Comparison of ENCODE assay signal across 13 cellular contexts in genomic region chr12:124881123-124881522, GRCh38. TPM values are rescaled to one million over a fixed set of nuclear protein-coding genes. Genes with fewer than 3 reads are reported as not detected.
DNase-seq lines count a peak whose midpoint lies in the region; ATAC-seq and TF ChIP-seq lines count a peak whose summit lies in the region.
"Had no signal": no experiment of that assay in that cellular context is flagged by ENCODE, and none has a peak within 500 bp of the region (broad histone marks: within the 10 kb centered on the region; RNA-seq: fewer than 3 reads in every experiment).

No MANE protein-coding gene starts in this region.

- peaks cover 0 to 2% (median 0%) of the 10 kb centered on the region in 7 donors for H3K9me3 Mint-ChIP-seq in CD14-positive monocyte
- H3K9me3 Mint-ChIP-seq in activated naive CD8-positive, alpha-beta T cell treated with anti-CD3 and anti-CD28 coated beads, Interleukin-2, amount 10 ng/mL, durations not matched to agents 7 days and 5 days: no peaks in the 10 kb centered on the region
- no peaks in the 10 kb centered on the region for H3K9me3 Mint-ChIP-seq in mesothelial cell of epicardium

- peak overlapping the region; percentile 65 for H3K27ac ChIP-seq in HL-60 (replicated peaks)
- H3K27ac ChIP-seq: prostate gland, testis had no signal

- peak overlapping the region; percentile 65 to 86 for H3K4me3 Mint-ChIP-seq in CD14-positive monocyte
- H3K4me3 Mint-ChIP-seq in activated naive CD8-positive, alpha-beta T cell treated with anti-CD3 and anti-CD28 coated beads, Interleukin-2, amount 10 ng/mL, durations not matched to agents 7 days and 5 days: peak overlapping the region; percentile 44
- H3K4me3 Mint-ChIP-seq in mesothelial cell of epicardium: no peak overlapping the region

- H3K36me3 Mint-ChIP-seq in CD14-positive monocyte (no peaks in the 10 kb centered on the region), mesothelial cell of epicardium (no peaks in the 10 kb centered on the region)
- no peaks in the 10 kb centered on the region for H3K36me3 Mint-ChIP-seq in activated naive CD8-positive, alpha-beta T cell treated with anti-CD3 and anti-CD28 coated beads, Interleukin-2, amount 10 ng/mL, durations not matched to agents 7 days and 5 days

- POLR2A ChIA-PET in activated naive CD8-positive, alpha-beta T cell treated with anti-CD3 and anti-CD28 coated beads, Interleukin-2, amount 10 ng/mL, durations not matched to agents 7 days and 5 days (lab: Charles Lee): interaction anchor here (1.7 kb wide), 1 partner anchor 33 kb away, joined by 4 read pairs; the partner anchor contains the start of gene UBC

- TF ChIP-seq CTCF in CD14-positive monocyte (IDR thresholded peaks at IDR 0.05) (no peak), HL-60 (IDR thresholded peaks at IDR 0.05; ENCODE audit: insufficient read depth, low read length) (no peak), mesothelial cell of epicardium (IDR thresholded peaks at IDR 0.05; ENCODE audit: unreplicated experiment) (no peak)

- peaks cover 0 to 8% (median 3%) of the 10 kb centered on the region in 3 donors for H3K27me3 Mint-ChIP-seq in CD14-positive monocyte (ENCODE audit: low read depth in 3 of 3)
- H3K27me3 Mint-ChIP-seq in activated naive CD8-positive, alpha-beta T cell treated with anti-CD3 and anti-CD28 coated beads, Interleukin-2, amount 10 ng/mL, durations not matched to agents 7 days and 5 days: no peaks in the 10 kb centered on the region
- H3K27me3 Mint-ChIP-seq in mesothelial cell of epicardium (ENCODE audit: low read depth): no peaks in the 10 kb centered on the region

- intact Hi-C loops in CD14-positive monocyte (cut with micrococcal nuclease): no loop called here

- DNase-seq in CD14-positive monocyte (ENCODE audit: low spot score) (no peak), HL-60 (ENCODE audit: low read depth in 1 of 2, low spot score in 1 of 2) (peak in 1 of 2 experiments; percentile 65), mesothelial cell of epicardium (ENCODE audit: low spot score in 2 of 2, unreplicated experiment in 2 of 2) (no peak), midbrain (lab: John Stamatoyannopoulos, UW) (no peak)
- no peak for DNase-seq in activated naive CD8-positive, alpha-beta T cell treated with anti-CD3 and anti-CD28 coated beads, Interleukin-2, amount 10 ng/mL, durations not matched to agents 7 days and 5 days
- DNase-seq: DND-41, NCI-H1417 treated with DMSO at 0.1 percent for 48 hours, NCI-H226, testis had no signal

- H3K4me3 ChIP-seq in HL-60 (replicated peaks; ENCODE audit: insufficient read depth, low read length): no peak overlapping the region
- H3K4me3 ChIP-seq: prostate gland, testis had no signal

- H3K27me3 ChIP-seq in HL-60 (ENCODE audit: insufficient read depth, poor library complexity, severe bottlenecking): no peaks in the 10 kb centered on the region
- H3K27me3 ChIP-seq: testis had no signal

- peak overlapping the region; percentile 37 to 89 (median 79) for H3K27ac Mint-ChIP-seq in CD14-positive monocyte
- H3K27ac Mint-ChIP-seq in activated naive CD8-positive, alpha-beta T cell treated with anti-CD3 and anti-CD28 coated beads, Interleukin-2, amount 10 ng/mL, durations not matched to agents 7 days and 5 days: peak overlapping the region; percentile 34
- H3K27ac Mint-ChIP-seq in mesothelial cell of epicardium: peak overlapping the region; percentile 43

- peak; percentile 49 for ATAC-seq in activated naive CD8-positive, alpha-beta T cell treated with anti-CD3 and anti-CD28 coated beads, Interleukin-2, amount 10 ng/mL, durations not matched to agents 7 days and 5 days (ENCODE audit: low read depth)
- ATAC-seq in HG02763 (IDR thresholded peaks at IDR 0.05; ENCODE audit: unreplicated experiment): no peak
- ATAC-seq in GM19328 (IDR thresholded peaks at IDR 0.05; ENCODE audit: unreplicated experiment): no peak
- no peak for ATAC-seq in GM21381 (IDR thresholded peaks at IDR 0.05; ENCODE audit: unreplicated experiment)

- H3K4me1 Mint-ChIP-seq in CD14-positive monocyte (peaks cover 51% of the 10 kb centered on the region), mesothelial cell of epicardium (peaks cover 11% of the 10 kb centered on the region)
- peaks cover 13% of the 10 kb centered on the region for H3K4me1 Mint-ChIP-seq in activated naive CD8-positive, alpha-beta T cell treated with anti-CD3 and anti-CD28 coated beads, Interleukin-2, amount 10 ng/mL, durations not matched to agents 7 days and 5 days

RNA-seq across cellular contexts. Expression of gene SCARB1, which starts 17.5 kb away (rescaled TPM):
- polyA plus RNA-seq in CD14-positive monocyte: 10 to 100 TPM; 13.1 to 15.2 TPM
- 10 to 100 TPM; 10.8 to 13.0 TPM for total RNA-seq in activated naive CD8-positive, alpha-beta T cell treated with anti-CD3 and anti-CD28 coated beads, Interleukin-2, amount 10 ng/mL, durations not matched to agents 7 days and 5 days
- total RNA-seq in mesothelial cell of epicardium: 40.2 to 43.3 TPM (median 40.4 TPM) in 3 replicates

RNA-seq across cellular contexts. Expression of gene UBC, which starts 33.3 kb away (rescaled TPM):
- polyA plus RNA-seq in CD14-positive monocyte: 1,000 to 10,000 TPM in 1 of 2 donors, 100 to 1,000 TPM in 1; 969 to 1,385 TPM
- 1,000 to 10,000 TPM; 1,024 to 1,046 TPM for total RNA-seq in activated naive CD8-positive, alpha-beta T cell treated with anti-CD3 and anti-CD28 coated beads, Interleukin-2, amount 10 ng/mL, durations not matched to agents 7 days and 5 days
- total RNA-seq in mesothelial cell of epicardium: 718 to 741 TPM (median 720 TPM) in 3 replicates
